In genomic region chr5:93078082-93079038, GRCh38 we compare ENCODE assay signal across 8 cellular contexts.
DNase-seq lines count a peak whose midpoint lies in the region; ATAC-seq, FAIRE-seq and TF ChIP-seq lines count a peak whose summit lies in the region.

No MANE protein-coding gene starts in this region.

- ATAC-seq in A549 (peak; percentile 95 to 96), GM18907 (IDR thresholded peaks at IDR 0.05; ENCODE audit: unreplicated experiment) (peak; percentile 69), HG03095 (IDR thresholded peaks at IDR 0.05; ENCODE audit: unreplicated experiment) (peak; percentile 78), RWPE2 (ENCODE audit: low read depth) (peak; percentile 94)

- H3K27me3 ChIP-seq in RWPE2 (ENCODE audit: insufficient read depth, poor library complexity, severe bottlenecking), result no peaks in the 10 kb centered on the region

- POLR2A ChIA-PET in A549 (lab: Yijun Ruan, JAX), result no interaction called here
- POLR2A ChIA-PET in OCI-LY7 (lab: Charles Lee), result no interaction called here

- H3K4me3 ChIP-seq in A549 (no peak overlapping the region; the same call in 2 of the 3 replicates), RWPE2 (ENCODE audit: severe bottlenecking) (no peak overlapping the region), fibroblast of the aortic adventitia (ENCODE audit: low read depth, low read length) (peak overlapping the region; percentile 34), OCI-LY7 (ENCODE audit: low read depth, low read length, poor library complexity, severe bottlenecking) (no peak overlapping the region)

- TF ChIP-seq CTCF in A549 (IDR thresholded peaks at IDR 0.05), result no peak
- no peak for TF ChIP-seq CTCF in RWPE2 (IDR thresholded peaks at IDR 0.05; ENCODE audit: poor library complexity, severe bottlenecking)
- no peak for TF ChIP-seq CTCF in fibroblast of the aortic adventitia (IDR thresholded peaks at IDR 0.05; ENCODE audit: insufficient read depth, low read length)
- TF ChIP-seq CTCF in OCI-LY7 (conservative IDR thresholded peaks at IDR 0.05; ENCODE audit: low read length), result no peak

- H3K9me2 ChIP-seq in OCI-LY7 (ENCODE audit: insufficient read depth, low read length), result no peaks in the 10 kb centered on the region

- no TSS peak for BruUV-seq in OCI-LY7 (replicated peaks; lab: Mats Ljungman, UMichigan)

- H3K9me3 ChIP-seq in A549 (no peaks in the 10 kb centered on the region), RWPE2 (ENCODE audit: severe bottlenecking) (no peaks in the 10 kb centered on the region), OCI-LY7 (ENCODE audit: low read length) (no peaks in the 10 kb centered on the region)

- peaks cover 22% of the 10 kb centered on the region for H3K4me1 ChIP-seq in A549
- peaks cover 22% of the 10 kb centered on the region for H3K4me1 ChIP-seq in RWPE2 (ENCODE audit: insufficient read depth, poor library complexity, severe bottlenecking)
- no peaks in the 10 kb centered on the region for H3K4me1 ChIP-seq in OCI-LY7 (ENCODE audit: insufficient read depth, low read length, poor library complexity, severe bottlenecking)

- H3K27ac ChIP-seq in A549 (peak overlapping the region; percentile 58 to 79), RWPE2 (ENCODE audit: poor library complexity, severe bottlenecking) (peak overlapping the region; percentile 67), OCI-LY7 (ENCODE audit: low read depth, low read length, poor library complexity, severe bottlenecking) (no peak overlapping the region)

- H3K79me2 ChIP-seq in OCI-LY7 (ENCODE audit: insufficient read depth, low read depth, low read length), result no peaks in the 10 kb centered on the region

- H2AFZ ChIP-seq in OCI-LY7 (ENCODE audit: low read length), result no peak overlapping the region

- no peak for TF ChIP-seq POLR2A in A549 (IDR thresholded peaks at IDR 0.05; ENCODE audit: low read length)

- intact Hi-C loops in OCI-LY7 (cut with micrococcal nuclease; ENCODE audit: unreplicated experiment), result no loop called here

- 6% methylated on average over 11 of the region's 11 CpGs for WGBS in A549 (ENCODE audit: missing lambda C conversion rate)

- DNase-seq in A549 (ENCODE audit: low read depth in 1 of 2, low spot score in 1 of 2), result peak; percentile 33 to 93
- peak; percentile 79 for DNase-seq in RWPE2 (ENCODE audit: low spot score)
- DNase-seq in fibroblast of the aortic adventitia (ENCODE audit: low read depth), result peak; percentile 94
- DNase-seq in pons (ENCODE audit: low spot score), result peak; percentile 85
- DNase-seq in germinal center (ENCODE audit: low spot score), result no peak
- no peak for DNase-seq in OCI-LY7 (ENCODE audit: low spot score)

- CTCF ChIA-PET in A549 (lab: Yijun Ruan, JAX) (no interaction called here), OCI-LY7 (lab: Charles Lee; ENCODE audit: unreplicated experiment) (no interaction called here)

- H4K20me1 ChIP-seq in OCI-LY7 (ENCODE audit: insufficient read depth, low read length), result no peaks in the 10 kb centered on the region

- H3K36me3 ChIP-seq in RWPE2 (ENCODE audit: low read depth) (no peaks in the 10 kb centered on the region), OCI-LY7 (ENCODE audit: insufficient read depth, low read length) (no peaks in the 10 kb centered on the region)

- peak in 1 of 2 experiments; percentile 79; a peak in 2 of 5 replicates for TF ChIP-seq EP300 in A549 (IDR thresholded peaks at IDR 0.05)

- H3K4me2 ChIP-seq in A549 (peak overlapping the region; percentile 67), OCI-LY7 (ENCODE audit: low read length) (no peak overlapping the region)

- TF ChIP-seq RAD21 in A549 (conservative IDR thresholded peaks at IDR 0.05 in 1 of 2, IDR thresholded peaks at IDR 0.05 in 1 of 2), result peak; percentile 32 to 34; a peak in 4 of 5 replicates

- peak; percentile 98 for FAIRE-seq in A549 (lab: Jason Lieb, UNC)

TF ChIP-seq in A549, 52 proteins besides CTCF, POLR2A, EP300 and RAD21 (continues in another document):
- TF ChIP-seq ESRRA (IDR thresholded peaks at IDR 0.05; ENCODE audit: borderline replicate concordance, low read length) (no peak), ATOH8 (CRISPR knock-in tag; IDR thresholded peaks at IDR 0.05; ENCODE audit: low read depth) (no peak), MAZ (IDR thresholded peaks at IDR 0.05; ENCODE audit: borderline replicate concordance, low read depth, low read length) (no peak), JUNB (IDR thresholded peaks at IDR 0.05) (peak; percentile 88), TFCP2L1 (CRISPR knock-in tag; IDR thresholded peaks at IDR 0.05) (no peak), GATA3 (IDR thresholded peaks at IDR 0.05; ENCODE audit: borderline replicate concordance) (peak; percentile 95), CHD2 (IDR thresholded peaks at IDR 0.05; ENCODE audit: low read length, partially characterized antibody) (no peak), PHF8 (IDR thresholded peaks at IDR 0.05; ENCODE audit: borderline replicate concordance, low read depth) (no peak), ELK1 (IDR thresholded peaks at IDR 0.05; ENCODE audit: low read depth, low read length) (no peak), CBX8 (IDR thresholded peaks at IDR 0.05) (no peak), CBX2 (IDR thresholded peaks at IDR 0.05; ENCODE audit: borderline replicate concordance, low read depth) (no peak), HMGXB4 (CRISPR knock-in tag; IDR thresholded peaks at IDR 0.05; ENCODE audit: borderline replicate concordance) (no peak), USF2 (IDR thresholded peaks at IDR 0.05) (no peak), FOSB (CRISPR knock-in tag; IDR thresholded peaks at IDR 0.05) (no peak), HEYL (CRISPR knock-in tag; IDR thresholded peaks at IDR 0.05) (no peak), KDM5A (IDR thresholded peaks at IDR 0.05) (no peak), HOXB13 (CRISPR knock-in tag; IDR thresholded peaks at IDR 0.05; ENCODE audit: low read depth) (no peak), FOSL2 (IDR thresholded peaks at IDR 0.05) (peak; percentile 70; the same call in 1 of the 2 replicates), FOSL2 (CRISPR knock-in tag; IDR thresholded peaks at IDR 0.05) (peak; percentile 88), RARB (CRISPR knock-in tag; IDR thresholded peaks at IDR 0.05) (peak; percentile 56; the same call in 1 of the 2 replicates), NR3C1 (IDR thresholded peaks at IDR 0.05) (no peak), BHLHE40 (IDR thresholded peaks at IDR 0.05; ENCODE audit: low read depth, low read length) (no peak), RCOR1 (IDR thresholded peaks at IDR 0.05; ENCODE audit: low read depth, low read length) (no peak), KDM1A (IDR thresholded peaks at IDR 0.05; ENCODE audit: low read depth) (no peak), SREBF2 (IDR thresholded peaks at IDR 0.05) (no peak), EHMT2 (IDR thresholded peaks at IDR 0.05; ENCODE audit: low read depth) (no peak), ZNF302 (CRISPR knock-in tag; IDR thresholded peaks at IDR 0.05) (no peak; the same call in 1 of the 2 replicates), HDAC2 (IDR thresholded peaks at IDR 0.05) (no peak), MYC (IDR thresholded peaks at IDR 0.05; ENCODE audit: borderline replicate concordance, low read length) (0 out of 2 replicates have a peak, but pooled peaks have one; percentile 48)

Comparison
In these comparisons a context has a peak if more than half of its experiments do, and no peak if none do; other contexts are left out.
1. DNase-seq: peak in A549 (2 of 2), RWPE2 (single experiment), fibroblast of the aortic adventitia (single experiment) and pons (single experiment); none in germinal center (single experiment) and OCI-LY7 (single experiment).
2. Peak in every context shown above with its lines, with median percentiles within 50 percentile points of each other: ATAC-seq.